ENCODE assay signal across 16 cellular contexts in genomic region chr11:15849265-15849664, GRCh38.
"Had no signal": no experiment of that assay in that cellular context is flagged by ENCODE, and none has a peak within 500 bp of the region (broad histone marks: within the 10 kb centered on the region; RNA-seq: fewer than 3 reads in every experiment).

No MANE protein-coding gene starts in this region.

- H3K27ac ChIP-seq: ascending aorta, coronary artery, esophagus squamous epithelium, neutrophil, suprapubic skin, WERI-Rb-1 had no signal

- DNase-seq: activated CD4-positive, alpha-beta T cell treated with anti-CD3 and anti-CD28 coated beads, Interleukin-2, amount 50 U/mL, for 48 hours; activated CD8-positive, alpha-beta memory T cell treated with anti-CD3 and anti-CD28 coated beads, Interleukin-2, amount 10 ng/mL, durations not matched to agents 7 days and 5 days; activated naive CD4-positive, alpha-beta T cell treated with anti-CD3 and anti-CD28 coated beads for 36 hours; activated naive CD8-positive, alpha-beta T cell treated with anti-CD3 and anti-CD28 coated beads, Interleukin-2, amount 50 U/mL, for 24 hours; activated T-cell treated with anti-CD3 and anti-CD28 coated beads, Interleukin-2, amount 50 U/mL, for 1 hour; effector CD8-positive, alpha-beta T cell; esophagus squamous epithelium; kidney glomerular epithelial cell; mammary epithelial cell; naive thymus-derived CD4-positive, alpha-beta T cell; retina; WERI-Rb-1 had no signal

- H3K27me3 ChIP-seq: ascending aorta, esophagus squamous epithelium, suprapubic skin had no signal

- H3K4me3 ChIP-seq: ascending aorta, coronary artery, esophagus squamous epithelium, suprapubic skin had no signal

- ATAC-seq: activated CD8-positive, alpha-beta memory T cell treated with anti-CD3 and anti-CD28 coated beads, Interleukin-2, amount 10 ng/mL, durations not matched to agents 7 days and 5 days; activated naive CD8-positive, alpha-beta T cell treated with anti-CD3 and anti-CD28 coated beads, Interleukin-2, amount 50 U/mL, for 24 hours; naive thymus-derived CD4-positive, alpha-beta T cell had no signal

- H3K9me3 ChIP-seq: ascending aorta, esophagus squamous epithelium, neutrophil, suprapubic skin had no signal

- H3K36me3 ChIP-seq: ascending aorta, esophagus squamous epithelium, neutrophil, suprapubic skin, WERI-Rb-1 had no signal
